In the genomic region with DNA sequence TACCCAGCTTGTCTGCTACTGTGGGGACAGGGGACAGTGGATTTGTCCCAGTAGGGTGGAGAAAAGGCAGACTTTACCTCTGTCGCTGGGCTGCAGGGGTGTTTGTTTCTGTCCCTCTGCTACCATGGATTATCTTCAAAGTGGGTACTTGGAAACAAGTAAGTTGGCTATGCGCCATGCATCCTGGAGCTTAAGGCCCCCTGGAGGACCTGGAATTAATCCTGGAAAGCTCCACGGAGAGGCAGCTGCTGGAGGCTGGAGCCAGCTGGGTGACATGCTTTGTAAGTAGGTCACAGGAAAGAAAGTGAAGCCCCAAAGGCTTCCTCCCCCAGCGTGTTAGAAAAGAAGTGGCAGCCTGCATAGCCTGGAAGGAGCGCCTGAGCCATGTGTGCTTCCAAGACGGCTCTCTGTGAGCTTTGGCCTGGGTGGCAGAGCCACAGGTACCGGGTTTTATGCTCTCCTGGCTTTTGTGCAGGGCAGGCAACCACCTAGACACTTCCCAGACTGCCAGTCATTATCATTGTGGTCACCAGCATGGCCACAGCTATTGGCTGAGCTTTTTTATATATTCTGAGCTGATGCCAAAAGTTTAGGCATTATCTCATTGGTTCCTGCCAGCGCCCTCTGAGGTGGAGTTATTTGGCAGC, we compare ENCODE assay signal across 9 cellular contexts. TPM values are rescaled to one million over a fixed set of nuclear protein-coding genes. Genes with fewer than 3 reads are reported as not detected.
DNase-seq lines count a peak whose midpoint lies in the region; ATAC-seq and TF ChIP-seq lines count a peak whose summit lies in the region.
"Had no signal": no experiment of that assay in that cellular context is flagged by ENCODE, and none has a peak within 500 bp of the region (broad histone marks: within the 10 kb centered on the region; RNA-seq: fewer than 3 reads in every experiment).

No MANE protein-coding gene starts in this region.

- peaks cover 11% of the 10 kb centered on the region for H3K4me1 ChIP-seq in hepatocyte (ENCODE audit: insufficient read depth)
- H3K4me1 ChIP-seq in subcutaneous abdominal adipose tissue (ENCODE audit: control insufficient read depth in 5 of 5, insufficient read depth in 5 of 5, low read length in 5 of 5) = peaks cover 6 to 27% (median 26%) of the 10 kb centered on the region in 5 donors

- H4K20me1 ChIP-seq in hepatocyte (ENCODE audit: insufficient read depth, poor library complexity, severe bottlenecking) = no peaks in the 10 kb centered on the region

- H3K27me3 ChIP-seq in hepatocyte (no peaks in the 10 kb centered on the region), subcutaneous abdominal adipose tissue (ENCODE audit: control insufficient read depth in 5 of 5, insufficient read depth in 4 of 5, low read length in 5 of 5) (no peaks in the 10 kb centered on the region)

- peaks cover 12% of the 10 kb centered on the region for H3K4me1 Mint-ChIP-seq in activated CD8-positive, alpha-beta T cell treated with anti-CD3 and anti-CD28 coated beads, Interleukin-2, amount 10 ng/mL, durations not matched to agents 7 days and 5 days (ENCODE audit: low read depth)
- H3K4me1 Mint-ChIP-seq: B cell had no signal

- no peaks in the 10 kb centered on the region for H3K27me3 Mint-ChIP-seq in activated CD8-positive, alpha-beta T cell treated with anti-CD3 and anti-CD28 coated beads, Interleukin-2, amount 10 ng/mL, durations not matched to agents 7 days and 5 days (ENCODE audit: low read depth)
- H3K27me3 Mint-ChIP-seq: B cell had no signal

- no peak overlapping the region for H3K27ac ChIP-seq in hepatocyte
- H3K27ac ChIP-seq in subcutaneous abdominal adipose tissue (ENCODE audit: low read depth, low read length) = no peak overlapping the region

- peaks cover 7% of the 10 kb centered on the region for H3K79me2 ChIP-seq in hepatocyte

- H3K9me2 ChIP-seq in hepatocyte (replicated peaks; ENCODE audit: insufficient read depth) = no peaks in the 10 kb centered on the region

- ATAC-seq in activated CD8-positive, alpha-beta T cell treated with anti-CD3 and anti-CD28 coated beads, Interleukin-2, amount 10 ng/mL, durations not matched to agents 7 days and 5 days = no peak
- no peak for ATAC-seq in HG03439 (IDR thresholded peaks at IDR 0.05; ENCODE audit: unreplicated experiment)

- no peak overlapping the region for H3K4me3 ChIP-seq in hepatocyte
- H3K4me3 ChIP-seq in subcutaneous abdominal adipose tissue (ENCODE audit: low read depth in 1 of 5, low read length in 5 of 5) = peak overlapping the region in 3 of 5 donors; percentile 1 to 22 (median 6)

- no peak for TF ChIP-seq CTCF in hepatocyte (IDR thresholded peaks at IDR 0.05; ENCODE audit: poor library complexity)
- no peak for TF ChIP-seq CTCF in GM13976 (IDR thresholded peaks at IDR 0.05; ENCODE audit: borderline replicate concordance, control extremely low read depth, extremely low read depth, insufficient read depth, missing control alignments)

- no peaks in the 10 kb centered on the region for H3K36me3 ChIP-seq in hepatocyte (replicated peaks; ENCODE audit: insufficient read depth, low read depth)
- no peaks in the 10 kb centered on the region for H3K36me3 ChIP-seq in subcutaneous abdominal adipose tissue (ENCODE audit: control insufficient read depth in 5 of 5, insufficient read depth in 5 of 5, low read length in 5 of 5)

- 51% methylated on average over 8 of the region's 8 CpGs for WGBS in hepatocyte (ENCODE audit: low lambda C conversion rate, missing lambda C conversion rate)

- DNase-seq in NOMO-1 treated with DMSO at 0.1 percent for 48 hours (lab: John Stamatoyannopoulos, UW; ENCODE audit: unreplicated experiment) (peak; percentile 5), NOMO-1 (lab: John Stamatoyannopoulos, UW; ENCODE audit: unreplicated experiment in 2 of 2) (no peak), hepatocyte (ENCODE audit: low spot score) (peak; percentile 43), GM13976 (ENCODE audit: low spot score) (no peak), germinal center (ENCODE audit: low spot score) (no peak)
- DNase-seq in activated CD8-positive, alpha-beta T cell treated with anti-CD3 and anti-CD28 coated beads, Interleukin-2, amount 10 ng/mL, durations not matched to agents 7 days and 5 days = peak; percentile 20

- peak overlapping the region in 1 of 5 donors; percentile 20 for H3K9ac ChIP-seq in subcutaneous abdominal adipose tissue (ENCODE audit: low read length in 5 of 5)

- H3K9me3 ChIP-seq in hepatocyte (ENCODE audit: low read depth) (no peaks in the 10 kb centered on the region), subcutaneous abdominal adipose tissue (ENCODE audit: control insufficient read depth in 5 of 5, low read length in 5 of 5) (no peaks in the 10 kb centered on the region)

- H3K4me3 Mint-ChIP-seq in activated CD8-positive, alpha-beta T cell treated with anti-CD3 and anti-CD28 coated beads, Interleukin-2, amount 10 ng/mL, durations not matched to agents 7 days and 5 days = no peak overlapping the region
- H3K4me3 Mint-ChIP-seq: B cell had no signal

- in situ Hi-C loops in GM13976 (cut with MboI; ENCODE audit: low sequenced_read_pairs, unreplicated experiment) = no loop called here

- peak overlapping the region; percentile 32 for H3K4me2 ChIP-seq in hepatocyte

- CTCF ChIA-PET in activated CD8-positive, alpha-beta T cell treated with anti-CD3 and anti-CD28 coated beads, Interleukin-2, amount 10 ng/mL, durations not matched to agents 7 days and 5 days (lab: Charles Lee) = interaction anchor here (0.9 to 1.7 kb wide), 2 partner anchors 10 to 27 kb away, joined by 3 to 4 read pairs; partner anchors contain the start of gene B3GLCT

- no peak overlapping the region for H2AFZ ChIP-seq in hepatocyte

- no peak overlapping the region for H3K27ac Mint-ChIP-seq in activated CD8-positive, alpha-beta T cell treated with anti-CD3 and anti-CD28 coated beads, Interleukin-2, amount 10 ng/mL, durations not matched to agents 7 days and 5 days
- H3K27ac Mint-ChIP-seq: B cell had no signal

- no peaks in the 10 kb centered on the region for H3K9me3 Mint-ChIP-seq in activated CD8-positive, alpha-beta T cell treated with anti-CD3 and anti-CD28 coated beads, Interleukin-2, amount 10 ng/mL, durations not matched to agents 7 days and 5 days (ENCODE audit: insufficient read depth)

- no peaks in the 10 kb centered on the region for H3K36me3 Mint-ChIP-seq in activated CD8-positive, alpha-beta T cell treated with anti-CD3 and anti-CD28 coated beads, Interleukin-2, amount 10 ng/mL, durations not matched to agents 7 days and 5 days (ENCODE audit: low read depth)

- POLR2A ChIA-PET in activated CD8-positive, alpha-beta T cell treated with anti-CD3 and anti-CD28 coated beads, Interleukin-2, amount 10 ng/mL, durations not matched to agents 7 days and 5 days (lab: Charles Lee) = no interaction called here

RNA-seq across cellular contexts. Expression of gene B3GLCT, which starts 9.5 kb away (rescaled TPM):
- 1 to 10 TPM; 5.0 to 5.5 TPM for total RNA-seq in activated CD8-positive, alpha-beta T cell treated with anti-CD3 and anti-CD28 coated beads, Interleukin-2, amount 10 ng/mL, durations not matched to agents 7 days and 5 days
- total RNA-seq in hepatocyte = 10.8 TPM in 2 replicates
- 5.7 TPM in 2 replicates for polyA plus RNA-seq in hepatocyte

RNA-seq across cellular contexts. Expression of gene HSPH1, which starts 47.6 kb away (rescaled TPM):
- 100 to 1,000 TPM; 139 to 140 TPM for total RNA-seq in activated CD8-positive, alpha-beta T cell treated with anti-CD3 and anti-CD28 coated beads, Interleukin-2, amount 10 ng/mL, durations not matched to agents 7 days and 5 days
- 74.2 and 80.9 TPM in 2 replicates for total RNA-seq in hepatocyte
- polyA plus RNA-seq in hepatocyte = 50.6 and 64.1 TPM in 2 replicates

Comparison
In these comparisons a context has a peak if more than half of its experiments do, and no peak if none do; other contexts are left out.
1. DNase-seq: peak in NOMO-1 treated with DMSO at 0.1 percent for 48 hours (single experiment), activated CD8-positive, alpha-beta T cell treated with anti-CD3 and anti-CD28 coated beads, Interleukin-2, amount 10 ng/mL, durations not matched to agents 7 days and 5 days (single experiment) and hepatocyte (single experiment); none in NOMO-1 (0 of 2), GM13976 (single experiment) and germinal center (single experiment).